In genomic region chr14:75018684-75019083, GRCh38 we compare ENCODE assay signal across 27 cellular contexts. TPM values are rescaled to one million over a fixed set of nuclear protein-coding genes. Genes with fewer than 3 reads are reported as not detected.
A peak's percentile ranks its signal among the peaks of the same experiment; 100 is the strongest.
DNase-seq lines count a peak whose midpoint lies in the region; TF ChIP-seq lines count a peak whose summit lies in the region.
"Had no signal": no experiment of that assay in that cellular context is flagged by ENCODE, and none has a peak within 500 bp of the region (broad histone marks: within the 10 kb centered on the region; RNA-seq: fewer than 3 reads in every experiment).

No MANE protein-coding gene starts in this region.

- DNase-seq in LoVo (ENCODE audit: low spot score) (peak; percentile 20), epithelial cell of esophagus (ENCODE audit: low read depth) (peak; percentile 69), mucosa of gallbladder (ENCODE audit: low spot score) (peak; percentile 48), transverse colon (peak; percentile 55), NCI-H446 (lab: John Stamatoyannopoulos, UW) (no peak), foreskin melanocyte (no peak), SKM-1 (lab: John Stamatoyannopoulos, UW; ENCODE audit: unreplicated experiment) (no peak)
- DNase-seq: activated CD4-positive, alpha-beta T cell treated with anti-CD3 and anti-CD28 coated beads, Interleukin-2, amount 50 U/mL, for 4 hours; activated CD4-positive, CD25-positive, alpha-beta regulatory T cell; activated CD8-positive, alpha-beta memory T cell treated with anti-CD3 and anti-CD28 coated beads, Interleukin-2, amount 50 U/mL, for 4 hours; activated naive CD4-positive, alpha-beta T cell treated with anti-CD3 and anti-CD28 coated beads, Interleukin-2, amount 10 ng/mL, durations not matched to agents 7 days and 5 days; brain microvascular endothelial cell; effector CD4-positive, alpha-beta T cell; EL; head of caudate nucleus; HFFc6; naive thymus-derived CD8-positive, alpha-beta T cell; NCI-H2171; NCI-H510A treated with DMSO at 0.1 percent for 48 hours; NK-92 treated with Interleukin-12 subunit alpha and Interleukin-12 subunit beta, amount 100 ng/mL, for 24 hours; retina; spleen; stimulated activated CD4-positive, alpha-beta T cell treated with anti-CD3 and anti-CD28 coated beads, Interleukin-2, amount 100 ng/mL, for 48 hours; upper lobe of left lung had no signal

- intact Hi-C loops in transverse colon (cut with DNase I; ENCODE audit: low total_unique reads) = no loop called here

- TF ChIP-seq CTCF in epithelial cell of esophagus (IDR thresholded peaks at IDR 0.05; ENCODE audit: insufficient read depth, low read depth, low read length, missing control alignments) (no peak), transverse colon (IDR thresholded peaks at IDR 0.05) (no peak)

- peaks cover 0 to 14% (median 6%) of the 10 kb centered on the region in 4 donors for H3K4me1 ChIP-seq in transverse colon
- H3K4me1 ChIP-seq: spleen had no signal

- H3K27me3 ChIP-seq in transverse colon = no peaks in the 10 kb centered on the region
- H3K27me3 ChIP-seq: brain microvascular endothelial cell, spleen, upper lobe of left lung had no signal

- TF ChIP-seq EP300 in transverse colon (IDR thresholded peaks at IDR 0.05; ENCODE audit: low read depth) = no peak

- H3K4me3 ChIP-seq in epithelial cell of esophagus (ENCODE audit: low read length) (no peak overlapping the region), transverse colon (no peak overlapping the region)
- H3K4me3 ChIP-seq: GM12878, GM23338, spleen, upper lobe of left lung had no signal

- in situ Hi-C loops in transverse colon (cut with MboI; ENCODE audit: low pct_ligation_motif_present in 1 of 4, low pct_unique_long_range_greater_than_20kb in 1 of 4, low sequenced_read_pairs in 3 of 4) = no loop called here

- TF ChIP-seq POLR2A in transverse colon (IDR thresholded peaks at IDR 0.05) = no peak

- H3K27ac ChIP-seq in transverse colon = peak overlapping the region; percentile 27 to 57 (median 50)
- H3K27ac ChIP-seq: brain microvascular endothelial cell, C4-2B, spleen, upper lobe of left lung had no signal

- no peaks in the 10 kb centered on the region for H3K9me3 ChIP-seq in transverse colon
- H3K9me3 ChIP-seq: spleen, upper lobe of left lung had no signal

- 52 to 55% methylated on average over 2 to 3 of the region's 3 CpGs for WGBS in transverse colon (ENCODE audit: low coverage in 1 of 2), 2 donors

- H3K36me3 ChIP-seq in transverse colon = peaks cover 0 to 63% (median 31%) of the 10 kb centered on the region in 4 donors

RNA-seq across cellular contexts. Expression of gene EIF2B2, which starts 16.0 kb away (rescaled TPM):
- total RNA-seq in mucosa of gallbladder (51.7 TPM), transverse colon (10 to 100 TPM; 42.9 to 55.4 (median 51.1) TPM)

RNA-seq across cellular contexts. Expression of gene MLH3, which starts 32.6 kb away (rescaled TPM):
- total RNA-seq in mucosa of gallbladder (33.2 TPM), transverse colon (10 to 100 TPM; 24.5 to 58.3 (median 42.5) TPM)

RNA-seq across cellular contexts. Expression of gene ACYP1, which starts 45.1 kb away (rescaled TPM):
- 16.5 TPM for total RNA-seq in mucosa of gallbladder
- 10 to 100 TPM in 3 of 4 donors, 1 to 10 TPM in 1; 6.6 to 36.0 (median 23.2) TPM for total RNA-seq in transverse colon

RNA-seq across cellular contexts. Expression of gene ZC2HC1C, which starts 50.8 kb away (rescaled TPM):
- 3.9 TPM for total RNA-seq in mucosa of gallbladder
- 10 to 100 TPM in 1 of 4 donors, 1 to 10 TPM in 2, not detected in 1; 7.5 to 40.0 (median 8.1) TPM for total RNA-seq in transverse colon

Comparison
In these comparisons a context has a peak if more than half of its experiments do, and no peak if none do; other contexts are left out.
1. DNase-seq: peak in LoVo (single experiment), epithelial cell of esophagus (single experiment), mucosa of gallbladder (single experiment) and transverse colon (single experiment); none in NCI-H446 (0 of 2), foreskin melanocyte (single experiment) and SKM-1 (single experiment).